Comparison of ENCODE assay signal across 9 cellular contexts in the genomic region with DNA sequence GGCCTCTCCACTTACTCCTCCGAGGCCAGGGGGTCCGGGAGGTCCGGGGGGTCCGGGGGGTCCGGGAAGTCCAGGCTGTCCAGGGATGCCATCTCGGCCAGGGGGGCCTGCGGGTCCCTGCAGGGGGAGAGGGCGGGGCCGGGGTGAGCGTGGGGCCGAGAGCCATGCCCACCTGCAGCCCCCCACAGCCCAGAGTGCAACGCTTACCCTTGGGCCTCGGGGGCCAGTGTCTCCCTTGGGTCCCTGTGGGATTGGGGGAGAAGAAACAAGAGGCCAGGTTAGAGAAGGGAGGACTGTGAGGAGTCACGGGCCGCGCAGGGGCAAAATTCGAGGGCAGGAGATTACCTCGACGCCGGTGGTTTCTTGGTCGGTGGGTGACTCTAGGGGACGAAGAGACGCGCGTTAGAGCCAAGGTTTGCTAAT. TPM values are rescaled to one million over a fixed set of nuclear protein-coding genes. Genes with fewer than 3 reads are reported as not detected.
A peak's percentile ranks its signal among the peaks of the same experiment; 100 is the strongest.
DNase-seq lines count a peak whose midpoint lies in the region; TF ChIP-seq lines count a peak whose summit lies in the region.
"Had no signal": no experiment of that assay in that cellular context is flagged by ENCODE, and none has a peak within 500 bp of the region (broad histone marks: within the 10 kb centered on the region; RNA-seq: fewer than 3 reads in every experiment).

No MANE protein-coding gene starts in this region.

- H3K36me3 Mint-ChIP-seq in activated naive CD8-positive, alpha-beta T cell: no peaks in the 10 kb centered on the region
- no peaks in the 10 kb centered on the region for H3K36me3 Mint-ChIP-seq in activated naive CD8-positive, alpha-beta T cell treated with anti-CD3 and anti-CD28 coated beads for 36 hours

- H3K9ac ChIP-seq in duodenal mucosa (ENCODE audit: low read depth in 1 of 2, low read length in 2 of 2): peak overlapping the region in 1 of 2 donors; percentile 43
- no peak overlapping the region for H3K9ac ChIP-seq in muscle layer of colon (ENCODE audit: low read length)

- no peak overlapping the region for H3K4me3 ChIP-seq in duodenal mucosa (ENCODE audit: low read depth in 1 of 2, low read length in 2 of 2)
- peak overlapping the region; percentile 45 to 50 for H3K4me3 ChIP-seq in muscle layer of colon (ENCODE audit: low read depth in 1 of 2, low read length in 2 of 2)
- H3K4me3 ChIP-seq in uterus: peak overlapping the region; percentile 75 to 96
- no peak overlapping the region for H3K4me3 ChIP-seq in SJCRH30

- H3K4me3 Mint-ChIP-seq in activated naive CD8-positive, alpha-beta T cell: peak overlapping the region; percentile 68
- H3K4me3 Mint-ChIP-seq in activated naive CD8-positive, alpha-beta T cell treated with anti-CD3 and anti-CD28 coated beads for 36 hours: no peak overlapping the region

- H3K27ac Mint-ChIP-seq in activated naive CD8-positive, alpha-beta T cell: no peak overlapping the region
- H3K27ac Mint-ChIP-seq in activated naive CD8-positive, alpha-beta T cell treated with anti-CD3 and anti-CD28 coated beads for 36 hours: no peak overlapping the region

- H3K27me3 ChIP-seq in duodenal mucosa (ENCODE audit: control insufficient read depth in 1 of 2, insufficient read depth in 2 of 2, low read length in 2 of 2) (peaks cover 20 to 21% of the 10 kb centered on the region in 2 donors), muscle layer of colon (ENCODE audit: control insufficient read depth in 1 of 2, insufficient read depth in 2 of 2, low read length in 2 of 2) (no peaks in the 10 kb centered on the region), uterus (no peaks in the 10 kb centered on the region), SJCRH30 (peaks cover 8% of the 10 kb centered on the region)

- peak overlapping the region; percentile 20 for H3K27ac ChIP-seq in duodenal mucosa (ENCODE audit: low read depth, low read length)
- H3K27ac ChIP-seq in muscle layer of colon (ENCODE audit: low read depth, low read length): peak overlapping the region; percentile 64
- H3K27ac ChIP-seq in uterus: peak overlapping the region; percentile 83 to 96
- no peak overlapping the region for H3K27ac ChIP-seq in SJCRH30

- TF ChIP-seq CTCF in uterus (IDR thresholded peaks at IDR 0.05): no peak

- intact Hi-C loops in uterus (cut with DNase I; ENCODE audit: low total_unique reads): no loop called here

- DNase-seq in activated naive CD8-positive, alpha-beta T cell treated with anti-CD3 and anti-CD28 coated beads for 36 hours: no peak
- DNase-seq in uterus (no peak), amygdala (lab: John Stamatoyannopoulos, UW) (no peak), cortex of kidney (lab: John Stamatoyannopoulos, UW) (no peak), SJCRH30 (no peak)
- DNase-seq: AML-193 had no signal

- peaks cover 22% of the 10 kb centered on the region for H3K27me3 Mint-ChIP-seq in activated naive CD8-positive, alpha-beta T cell
- peaks cover 44% of the 10 kb centered on the region for H3K27me3 Mint-ChIP-seq in activated naive CD8-positive, alpha-beta T cell treated with anti-CD3 and anti-CD28 coated beads for 36 hours

- no peak for TF ChIP-seq POLR2A in uterus (IDR thresholded peaks at IDR 0.05)

- H3K9me3 ChIP-seq in duodenal mucosa (ENCODE audit: control insufficient read depth in 1 of 2, low read length in 2 of 2): no peaks in the 10 kb centered on the region
- H3K9me3 ChIP-seq in muscle layer of colon (ENCODE audit: low read length): no peaks in the 10 kb centered on the region
- H3K9me3 ChIP-seq in uterus: no peaks in the 10 kb centered on the region
- H3K9me3 ChIP-seq in SJCRH30 (replicated peaks): no peaks in the 10 kb centered on the region

- H3K4me1 ChIP-seq in duodenal mucosa (ENCODE audit: control insufficient read depth in 1 of 2, insufficient read depth in 2 of 2, low read length in 2 of 2) (peaks cover 0 to 10% of the 10 kb centered on the region in 2 donors), muscle layer of colon (ENCODE audit: insufficient read depth, low read length) (peaks cover 53% of the 10 kb centered on the region), uterus (peaks cover 15 to 40% of the 10 kb centered on the region in 2 donors), SJCRH30 (peaks cover 21% of the 10 kb centered on the region)

- no peaks in the 10 kb centered on the region for H3K9me3 Mint-ChIP-seq in activated naive CD8-positive, alpha-beta T cell (ENCODE audit: low read depth)
- no peaks in the 10 kb centered on the region for H3K9me3 Mint-ChIP-seq in activated naive CD8-positive, alpha-beta T cell treated with anti-CD3 and anti-CD28 coated beads for 36 hours

- peaks cover 0 to 3% of the 10 kb centered on the region in 2 donors for H3K36me3 ChIP-seq in duodenal mucosa (ENCODE audit: control insufficient read depth in 1 of 2, insufficient read depth in 2 of 2, low read length in 2 of 2)
- peaks cover 52% of the 10 kb centered on the region for H3K36me3 ChIP-seq in muscle layer of colon (ENCODE audit: insufficient read depth, low read length)
- no peaks in the 10 kb centered on the region for H3K36me3 ChIP-seq in uterus
- H3K36me3 ChIP-seq in SJCRH30: no peaks in the 10 kb centered on the region

- H3K4me1 Mint-ChIP-seq in activated naive CD8-positive, alpha-beta T cell (ENCODE audit: low read depth): peaks cover 18% of the 10 kb centered on the region
- peaks cover 19% of the 10 kb centered on the region for H3K4me1 Mint-ChIP-seq in activated naive CD8-positive, alpha-beta T cell treated with anti-CD3 and anti-CD28 coated beads for 36 hours

RNA-seq across cellular contexts. Expression of gene COL1A1, which starts 2.2 kb away (rescaled TPM):
- under 1 TPM; 0.72 to 0.78 TPM for total RNA-seq in activated naive CD8-positive, alpha-beta T cell treated with anti-CD3 and anti-CD28 coated beads for 36 hours
- 1,000 to 10,000 TPM in 1 of 4 donors, 100 to 1,000 TPM in 2, 10 to 100 TPM in 1; 59.4 to 4,880 (median 491) TPM for total RNA-seq in uterus
- total RNA-seq in SJCRH30 (2014; rRNA removed; shearing (Covaris generic)): 4.2 and 4.4 TPM in 2 replicates

RNA-seq across cellular contexts. Expression of gene SGCA, which starts 33.4 kb away (rescaled TPM):
- total RNA-seq in activated naive CD8-positive, alpha-beta T cell treated with anti-CD3 and anti-CD28 coated beads for 36 hours: under 1 TPM in 1 of 2 experiments, not detected in 1; 0.38 TPM
- 100 to 1,000 TPM in 1 of 4 donors, 10 to 100 TPM in 1, under 1 TPM in 1, not detected in 1; 0.90 to 119 (median 19.6) TPM for total RNA-seq in uterus
- 43.2 and 43.4 TPM in 2 replicates for total RNA-seq in SJCRH30 (2014; rRNA removed; shearing (Covaris generic))

RNA-seq across cellular contexts. Expression of gene PPP1R9B, which starts 48.7 kb away (rescaled TPM):
- 10 to 100 TPM; 50.9 to 52.0 TPM for total RNA-seq in activated naive CD8-positive, alpha-beta T cell treated with anti-CD3 and anti-CD28 coated beads for 36 hours
- 10 to 100 TPM in 3 of 4 donors, 1 to 10 TPM in 1; 9.2 to 65.3 (median 20.6) TPM for total RNA-seq in uterus
- total RNA-seq in SJCRH30 (2014; rRNA removed; shearing (Covaris generic)): 32.1 TPM in 2 replicates

Comparison
In these comparisons a context has a peak if more than half of its experiments do, and no peak if none do; other contexts are left out.
1. H3K4me3 ChIP-seq: peak in muscle layer of colon (2 of 2) and uterus (2 of 2); none in duodenal mucosa (0 of 2) and SJCRH30 (single experiment).
2. RNA of gene COL1A1, which starts 2.2 kb away (total RNA-seq): 59.4 to 4,880 TPM in uterus; 4.2 to 4.4 TPM in SJCRH30 and 0.72 to 0.78 TPM in activated naive CD8-positive, alpha-beta T cell treated with anti-CD3 and anti-CD28 coated beads for 36 hours; every median in the first group is over 10 times any median in the second.